ENCODE assay signal across 9 cellular contexts in genomic region chr2:234880551-234881211, GRCh38.
DNase-seq lines count a peak whose midpoint lies in the region; ATAC-seq and TF ChIP-seq lines count a peak whose summit lies in the region.
"Had no signal": no experiment of that assay in that cellular context is flagged by ENCODE, and none has a peak within 500 bp of the region (broad histone marks: within the 10 kb centered on the region; RNA-seq: fewer than 3 reads in every experiment).

No MANE protein-coding gene starts in this region.

- peaks cover 3% of the 10 kb centered on the region for H3K36me3 Mint-ChIP-seq in activated T-helper 2 cell treated with anti-CD3 and anti-CD28 coated beads, Interferon-gamma antibody, Interleukin-2, Interleukin-4, amounts not matched to agents 10 μg/mL and 5 μg/mL and 100 μg/mL, durations not matched to agents 14 hours and 24 hours and 36 hours (ENCODE audit: low read depth)

- DNase-seq in BE2C (peak; percentile 32), HT1080 (ENCODE audit: low read depth) (peak; percentile 87), left lobe of liver (ENCODE audit: low spot score) (peak; percentile 86), tibial artery (no peak), GM10266 (ENCODE audit: extremely low spot score) (no peak)
- DNase-seq in activated T-helper 2 cell treated with anti-CD3 and anti-CD28 coated beads, Interferon-gamma antibody, Interleukin-2, Interleukin-4, amounts not matched to agents 10 μg/mL and 5 μg/mL and 100 μg/mL, durations not matched to agents 14 hours and 24 hours and 36 hours (ENCODE audit: low spot score): peak; percentile 14
- DNase-seq in activated naive CD4-positive, alpha-beta T cell (lab: John Stamatoyannopoulos, UW): no peak
- DNase-seq: stimulated activated naive CD4-positive, alpha-beta T cell treated with Interleukin-2 at 50 U/mL for 16 hours had no signal

- H3K36me3 ChIP-seq in BE2C (no peaks in the 10 kb centered on the region), tibial artery (no peaks in the 10 kb centered on the region)

- H3K4me3 Mint-ChIP-seq in activated T-helper 2 cell treated with anti-CD3 and anti-CD28 coated beads, Interferon-gamma antibody, Interleukin-2, Interleukin-4, amounts not matched to agents 10 μg/mL and 5 μg/mL and 100 μg/mL, durations not matched to agents 14 hours and 24 hours and 36 hours (ENCODE audit: low read depth): no peak overlapping the region

- H3K27me3 Mint-ChIP-seq in activated T-helper 2 cell treated with anti-CD3 and anti-CD28 coated beads, Interferon-gamma antibody, Interleukin-2, Interleukin-4, amounts not matched to agents 10 μg/mL and 5 μg/mL and 100 μg/mL, durations not matched to agents 14 hours and 24 hours and 36 hours (ENCODE audit: low read depth): peaks cover 17% of the 10 kb centered on the region

- H3K4me1 Mint-ChIP-seq in activated T-helper 2 cell treated with anti-CD3 and anti-CD28 coated beads, Interferon-gamma antibody, Interleukin-2, Interleukin-4, amounts not matched to agents 10 μg/mL and 5 μg/mL and 100 μg/mL, durations not matched to agents 14 hours and 24 hours and 36 hours (ENCODE audit: low read depth): peaks cover 22% of the 10 kb centered on the region

- H3K27ac Mint-ChIP-seq in activated T-helper 2 cell treated with anti-CD3 and anti-CD28 coated beads, Interferon-gamma antibody, Interleukin-2, Interleukin-4, amounts not matched to agents 10 μg/mL and 5 μg/mL and 100 μg/mL, durations not matched to agents 14 hours and 24 hours and 36 hours: no peak overlapping the region

- ATAC-seq in left lobe of liver: peak; percentile 77
- no peak for ATAC-seq in HG03565 (IDR thresholded peaks at IDR 0.05; ENCODE audit: unreplicated experiment)

- H3K4me1 ChIP-seq in BE2C: peaks cover 22% of the 10 kb centered on the region
- H3K4me1 ChIP-seq in tibial artery: peaks cover 0 to 16% (median 2%) of the 10 kb centered on the region in 4 donors

- H3K9me3 Mint-ChIP-seq in activated T-helper 2 cell treated with anti-CD3 and anti-CD28 coated beads, Interferon-gamma antibody, Interleukin-2, Interleukin-4, amounts not matched to agents 10 μg/mL and 5 μg/mL and 100 μg/mL, durations not matched to agents 14 hours and 24 hours and 36 hours: peaks cover 11% of the 10 kb centered on the region

- H3K4me3 ChIP-seq in BE2C (ENCODE audit: low read depth, low read length) (peak overlapping the region; percentile 32; the same call in 1 of the 2 replicates), tibial artery (no peak overlapping the region)

- no peak overlapping the region for H3K27ac ChIP-seq in tibial artery

- no peaks in the 10 kb centered on the region for H3K27me3 ChIP-seq in BE2C
- H3K27me3 ChIP-seq in tibial artery: no peaks in the 10 kb centered on the region

- no peaks in the 10 kb centered on the region for H3K9me3 ChIP-seq in BE2C
- no peaks in the 10 kb centered on the region for H3K9me3 ChIP-seq in tibial artery

- intact Hi-C loops in activated T-helper 2 cell treated with anti-CD3 and anti-CD28 coated beads, Interferon-gamma antibody, Interleukin-2, Interleukin-4, amounts not matched to agents 10 μg/mL and 5 μg/mL and 100 μg/mL, durations not matched to agents 14 hours and 24 hours and 36 hours (cut with micrococcal nuclease): loop anchor here (10.0 kb wide), 1 partner anchor 606 kb away; no protein-coding TSS in a partner anchor
- intact Hi-C loops in tibial artery (cut with DNase I; ENCODE audit: low total_unique reads): no loop called here

- TF ChIP-seq CTCF in BE2C (IDR thresholded peaks at IDR 0.05; ENCODE audit: low read depth, low read length): no peak
- TF ChIP-seq CTCF in tibial artery (IDR thresholded peaks at IDR 0.05): no peak
- no peak for TF ChIP-seq CTCF in GM10266 (IDR thresholded peaks at IDR 0.05; ENCODE audit: control insufficient read depth, insufficient read depth, low read depth, missing control alignments)

Comparison
In these comparisons a context has a peak if more than half of its experiments do, and no peak if none do; other contexts are left out.
1. DNase-seq: peak in BE2C (single experiment), HT1080 (single experiment), activated T-helper 2 cell treated with anti-CD3 and anti-CD28 coated beads, Interferon-gamma antibody, Interleukin-2, Interleukin-4, amounts not matched to agents 10 μg/mL and 5 μg/mL and 100 μg/mL, durations not matched to agents 14 hours and 24 hours and 36 hours (single experiment) and left lobe of liver (single experiment); none in tibial artery (0 of 2), GM10266 (single experiment) and activated naive CD4-positive, alpha-beta T cell (0 of 4).